In genomic region chr10:86553213-86553612, GRCh38 we compare ENCODE assay signal across 19 cellular contexts.
"Had no signal": no experiment of that assay in that cellular context is flagged by ENCODE, and none has a peak within 500 bp of the region (broad histone marks: within the 10 kb centered on the region; RNA-seq: fewer than 3 reads in every experiment).

No MANE protein-coding gene starts in this region.

- H3K9me3 Mint-ChIP-seq: neural crest cell; stimulated activated naive CD8-positive, alpha-beta T cell treated with anti-CD3 and anti-CD28 coated beads, Interleukin-15, Interleukin-2, amounts not matched to agents 100 ng/mL and 50 ng/mL, for 24 hours had no signal

- DNase-seq: cortex of kidney; dorsolateral prefrontal cortex; effector CD8-positive, alpha-beta T cell; foreskin melanocyte; heart left ventricle; hippocampal formation; kidney glomerular epithelial cell; mammary epithelial cell; naive thymus-derived CD4-positive, alpha-beta T cell; nucleus accumbens; ovary; right cardiac atrium; small intestine; stimulated activated CD4-positive, alpha-beta T cell treated with anti-CD3 and anti-CD28 coated beads, Interleukin-2, amount 100 ng/mL, for 48 hours; testis; upper lobe of right lung had no signal

- H3K4me3 Mint-ChIP-seq: neural crest cell; stimulated activated naive CD8-positive, alpha-beta T cell treated with anti-CD3 and anti-CD28 coated beads, Interleukin-15, Interleukin-2, amounts not matched to agents 100 ng/mL and 50 ng/mL, for 24 hours had no signal

- H3K27ac Mint-ChIP-seq: progenitor cell of endocrine pancreas; stimulated activated naive CD8-positive, alpha-beta T cell treated with anti-CD3 and anti-CD28 coated beads, Interleukin-15, Interleukin-2, amounts not matched to agents 100 ng/mL and 50 ng/mL, for 24 hours had no signal

- H3K36me3 Mint-ChIP-seq: naive thymus-derived CD4-positive, alpha-beta T cell had no signal

- H3K27me3 Mint-ChIP-seq: stimulated activated naive CD8-positive, alpha-beta T cell treated with anti-CD3 and anti-CD28 coated beads, Interleukin-15, Interleukin-2, amounts not matched to agents 100 ng/mL and 50 ng/mL, for 24 hours had no signal

- ATAC-seq: heart left ventricle; naive thymus-derived CD4-positive, alpha-beta T cell; right cardiac atrium; upper lobe of right lung had no signal

- H3K4me1 Mint-ChIP-seq: neural crest cell had no signal
